8 cellular contexts compared by ENCODE assay signal in the genomic region with DNA sequence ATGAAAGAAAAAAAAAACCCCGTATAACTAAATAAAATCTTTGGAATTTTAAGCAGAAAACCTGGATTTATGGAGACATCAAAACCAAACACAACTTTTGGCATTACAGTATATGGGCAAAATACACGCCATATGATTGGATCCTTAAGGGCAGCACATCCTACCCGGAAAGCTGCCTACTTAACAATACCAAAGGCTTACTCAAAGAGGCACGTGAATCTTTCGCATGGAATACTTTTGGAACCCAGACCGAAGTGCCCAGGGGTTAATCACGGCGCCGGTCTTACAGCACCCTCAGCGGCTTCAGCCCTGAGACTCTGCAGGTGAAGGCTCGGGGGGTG. TPM values are rescaled to one million over a fixed set of nuclear protein-coding genes. Genes with fewer than 3 reads are reported as not detected.
DNase-seq lines count a peak whose midpoint lies in the region; ATAC-seq and TF ChIP-seq lines count a peak whose summit lies in the region.

No MANE protein-coding gene starts in this region.

- H3K27me3 Mint-ChIP-seq in IgD-negative memory B cell, result peaks cover 26% of the 10 kb centered on the region

- DNase-seq in AG10803 (ENCODE audit: low read depth) (peak; percentile 32), brain microvascular endothelial cell (no peak), left lobe of liver (ENCODE audit: low spot score) (no peak), thoracic aorta (ENCODE audit: low spot score) (no peak), AG20443 (ENCODE audit: low spot score) (no peak), NCI-H2171 (lab: John Stamatoyannopoulos, UW) (no peak)

- in situ Hi-C loops in brain microvascular endothelial cell (cut with HindIII; ENCODE audit: low pct_ligation_motif_present, low sequenced_read_pairs), result no loop called here

- ATAC-seq in GM19324 (IDR thresholded peaks at IDR 0.05; ENCODE audit: low FRiP score, unreplicated experiment) (peak; percentile 45), left lobe of liver (peak; percentile 39), thoracic aorta (ENCODE audit: insufficient number of reproducible peaks, low FRiP score, low read depth) (no peak)

- no peaks in the 10 kb centered on the region for H3K36me3 ChIP-seq in brain microvascular endothelial cell (replicated peaks)
- no peaks in the 10 kb centered on the region for H3K36me3 ChIP-seq in thoracic aorta

- peaks cover 0 to 2% (median 0%) of the 10 kb centered on the region in 3 donors for H3K9me3 Mint-ChIP-seq in IgD-negative memory B cell

- H3K4me3 ChIP-seq in AG10803 (ENCODE audit: low read length) (peak overlapping the region; percentile 76), brain microvascular endothelial cell (ENCODE audit: low read depth, low read length) (peak overlapping the region; percentile 72), thoracic aorta (peak overlapping the region; percentile 94)

- H3K4me1 ChIP-seq in thoracic aorta (ENCODE audit: control insufficient read depth in 1 of 2, low read depth in 2 of 2), result peaks cover 6 to 11% of the 10 kb centered on the region in 2 donors

- no peaks in the 10 kb centered on the region for H3K9me3 ChIP-seq in thoracic aorta

- peak overlapping the region; percentile 69 to 94 (median 88) for H3K4me3 Mint-ChIP-seq in IgD-negative memory B cell

- peaks cover 3% of the 10 kb centered on the region for H3K36me3 Mint-ChIP-seq in IgD-negative memory B cell

- TF ChIP-seq CTCF in AG10803 (conservative IDR thresholded peaks at IDR 0.05; ENCODE audit: low read length), result no peak
- TF ChIP-seq CTCF in brain microvascular endothelial cell (IDR thresholded peaks at IDR 0.05; ENCODE audit: low read depth, low read length, missing control alignments), result no peak
- TF ChIP-seq CTCF in thoracic aorta (IDR thresholded peaks at IDR 0.05), result no peak

- peaks cover 1 to 11% (median 4%) of the 10 kb centered on the region in 3 donors for H3K4me1 Mint-ChIP-seq in IgD-negative memory B cell

- no peaks in the 10 kb centered on the region for H3K27me3 ChIP-seq in brain microvascular endothelial cell (replicated peaks)
- no peaks in the 10 kb centered on the region for H3K27me3 ChIP-seq in thoracic aorta (replicated peaks; ENCODE audit: insufficient read depth)

- H3K27ac ChIP-seq in brain microvascular endothelial cell (peak overlapping the region; percentile 0), thoracic aorta (no peak overlapping the region)

- peak overlapping the region in 1 of 3 donors; percentile 62 for H3K27ac Mint-ChIP-seq in IgD-negative memory B cell

RNA-seq across cellular contexts. Expression of a gene that starts 0.4 kb away (rescaled TPM):
- not detected for polyA plus RNA-seq in IgD-negative memory B cell
- total RNA-seq in left lobe of liver, result 0.08 TPM
- not detected for total RNA-seq in thoracic aorta

RNA-seq across cellular contexts. Expression of a gene that starts 49.0 kb away (rescaled TPM):
- 17.9 TPM for polyA plus RNA-seq in IgD-negative memory B cell
- total RNA-seq in left lobe of liver (14.6 TPM), thoracic aorta (100 to 1,000 TPM in 1 of 2 donors, 10 to 100 TPM in 1; 86.8 to 116 TPM)
